Comparison of ENCODE assay signal across 14 cellular contexts in the genomic region with DNA sequence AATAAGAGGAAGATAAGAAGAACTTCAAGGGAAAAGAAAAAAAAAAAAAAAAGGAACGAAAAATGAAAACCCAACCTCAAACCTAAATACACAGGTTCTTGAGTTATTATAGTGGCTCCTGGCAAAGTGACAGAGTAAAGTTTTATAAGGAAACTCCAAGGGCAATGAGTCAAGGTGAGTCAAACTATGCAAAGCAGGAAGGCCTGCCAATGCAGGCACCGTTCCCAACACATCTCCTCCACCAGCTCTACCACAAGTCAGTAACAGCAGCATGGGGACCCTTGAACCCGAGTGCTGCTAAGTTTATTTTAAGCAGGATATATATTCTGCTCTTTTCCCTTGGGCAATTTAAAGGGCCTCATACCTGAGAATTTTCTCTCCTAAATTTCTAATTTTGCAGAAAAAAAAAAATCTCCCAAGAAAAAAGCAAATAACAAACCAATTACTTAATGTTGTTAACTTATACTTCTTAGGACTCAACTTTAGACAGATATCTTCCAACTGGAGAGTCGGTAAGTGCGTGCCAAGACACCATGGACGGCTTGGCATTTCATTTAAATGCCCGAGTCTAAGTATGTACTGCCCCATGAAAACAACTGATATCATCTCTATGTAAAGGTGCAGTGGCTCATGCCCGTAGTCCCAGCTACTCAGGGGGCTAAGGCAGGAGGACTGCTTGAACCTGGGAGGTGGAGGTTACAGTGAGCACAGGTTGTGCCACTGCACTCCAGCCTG.
DNase-seq lines count a peak whose midpoint lies in the region; TF ChIP-seq lines count a peak whose summit lies in the region.
"Had no signal": no experiment of that assay in that cellular context is flagged by ENCODE, and none has a peak within 500 bp of the region (broad histone marks: within the 10 kb centered on the region; RNA-seq: fewer than 3 reads in every experiment).

No MANE protein-coding gene starts in this region.

- no peak overlapping the region for H3K4me2 ChIP-seq in mesenchymal stem cell (ENCODE audit: low read length, poor library complexity, severe bottlenecking)

- peak; percentile 46 for DNase-seq in AG09309 (ENCODE audit: low read depth)
- DNase-seq in M059J (ENCODE audit: low read depth): peak; percentile 95
- peak; percentile 67 for DNase-seq in colonic mucosa
- DNase-seq in mesenchymal stem cell: peak; percentile 25
- DNase-seq in OCI-M1 (lab: John Stamatoyannopoulos, UW): no peak
- no peak for DNase-seq in SIG-M5 (lab: John Stamatoyannopoulos, UW)
- DNase-seq in foreskin melanocyte: no peak
- DNase-seq in NCI-H774 (lab: John Stamatoyannopoulos, UW): no peak
- DNase-seq: activated naive CD4-positive, alpha-beta T cell treated with anti-CD3 and anti-CD28 coated beads for 36 hours; CD8-positive, alpha-beta T cell; mesendoderm; NCI-H1417; stimulated activated CD8-positive, alpha-beta memory T cell treated with anti-CD3 and anti-CD28 coated beads, Interleukin-4, amount 100 ng/mL, for 48 hours had no signal

- no peak overlapping the region for H3K4me3 ChIP-seq in AG09309 (ENCODE audit: control insufficient read depth, low read depth, low read length)
- H3K4me3 ChIP-seq in colonic mucosa: no peak overlapping the region
- no peak overlapping the region for H3K4me3 ChIP-seq in mesenchymal stem cell (ENCODE audit: insufficient read depth in 1 of 2, low read depth in 1 of 2, low read length in 2 of 2)
- H3K4me3 ChIP-seq: Peyer's patch had no signal

- no peaks in the 10 kb centered on the region for H3K9me3 ChIP-seq in colonic mucosa
- H3K9me3 ChIP-seq in mesenchymal stem cell (ENCODE audit: control insufficient read depth, low read length): no peaks in the 10 kb centered on the region
- H3K9me3 ChIP-seq: Peyer's patch had no signal

- no peak overlapping the region for H3K18ac ChIP-seq in mesenchymal stem cell (ENCODE audit: low read depth in 1 of 2, low read length in 2 of 2)

- intact Hi-C loops in colonic mucosa (cut with DNase I): no loop called here

- peaks cover 4% of the 10 kb centered on the region for H3K36me3 ChIP-seq in colonic mucosa
- H3K36me3 ChIP-seq in mesenchymal stem cell (ENCODE audit: control insufficient read depth in 1 of 2, insufficient read depth in 2 of 2, low read depth in 1 of 2, low read length in 2 of 2): peaks cover 37 to 45% of the 10 kb centered on the region in 2 experiments

- H2BK5ac ChIP-seq in mesenchymal stem cell (ENCODE audit: low read depth, low read length, poor library complexity, severe bottlenecking): no peak overlapping the region

- H3K9ac ChIP-seq in colonic mucosa (ENCODE audit: low read depth in 2 of 2, low read length in 2 of 2) (no peak overlapping the region), mesenchymal stem cell (ENCODE audit: low read length) (no peak overlapping the region)

- H3K23ac ChIP-seq in mesenchymal stem cell (ENCODE audit: low read length in 2 of 2): no peak overlapping the region

- H4K91ac ChIP-seq in mesenchymal stem cell (ENCODE audit: low read length): no peak overlapping the region

- no peak overlapping the region for H2BK15ac ChIP-seq in mesenchymal stem cell (ENCODE audit: low read depth, poor library complexity, severe bottlenecking)

- H2BK12ac ChIP-seq in mesenchymal stem cell (ENCODE audit: low read length in 2 of 2): no peak overlapping the region

- no peak overlapping the region for H4K8ac ChIP-seq in mesenchymal stem cell (ENCODE audit: low read length)

- TF ChIP-seq CTCF in AG09309 (IDR thresholded peaks at IDR 0.05; ENCODE audit: control insufficient read depth, insufficient read depth, low read depth, low read length, missing control alignments): no peak
- TF ChIP-seq CTCF in colonic mucosa (IDR thresholded peaks at IDR 0.05): no peak

- no peak overlapping the region for H3K27ac ChIP-seq in colonic mucosa
- H3K27ac ChIP-seq in mesenchymal stem cell (ENCODE audit: low read length, poor library complexity, severe bottlenecking): no peak overlapping the region
- H3K27ac ChIP-seq: Peyer's patch had no signal

- H3K14ac ChIP-seq in mesenchymal stem cell (ENCODE audit: low read length in 2 of 2): no peak overlapping the region

- H2BK120ac ChIP-seq in mesenchymal stem cell (ENCODE audit: low read depth, low read length): no peak overlapping the region

- peaks cover 13% of the 10 kb centered on the region for H3K79me1 ChIP-seq in mesenchymal stem cell (replicated peaks; ENCODE audit: low read length, poor library complexity, severe bottlenecking)

- no peak overlapping the region for H2AK5ac ChIP-seq in mesenchymal stem cell (ENCODE audit: low read length, severe bottlenecking)

- no peak overlapping the region for H3K4ac ChIP-seq in mesenchymal stem cell (ENCODE audit: low read depth in 1 of 2, low read length in 2 of 2)

- H3K27me3 ChIP-seq in colonic mucosa (no peaks in the 10 kb centered on the region), mesenchymal stem cell (ENCODE audit: control insufficient read depth in 1 of 2, insufficient read depth in 1 of 2, low read length in 2 of 2) (no peaks in the 10 kb centered on the region)
- H3K27me3 ChIP-seq: Peyer's patch had no signal

- WGBS in mesenchymal stem cell: 85% methylated on average over 7 of the region's 8 CpGs

- H2AFZ ChIP-seq in mesenchymal stem cell (ENCODE audit: low read depth, low read length): no peak overlapping the region

- peaks cover 4% of the 10 kb centered on the region for H3K4me1 ChIP-seq in colonic mucosa
- H3K4me1 ChIP-seq in mesenchymal stem cell (ENCODE audit: control insufficient read depth, insufficient read depth, low read depth, low read length): peaks cover 6% of the 10 kb centered on the region

Comparison
In these comparisons a context has a peak if more than half of its experiments do, and no peak if none do; other contexts are left out.
1. DNase-seq: peak in AG09309 (single experiment), M059J (single experiment), colonic mucosa (single experiment) and mesenchymal stem cell (single experiment); none in OCI-M1 (single experiment), SIG-M5 (single experiment), foreskin melanocyte (single experiment) and NCI-H774 (single experiment).